ENCODE assay signal across 9 cellular contexts in genomic region chr19:35533822-35534521, GRCh38. TPM values are rescaled to one million over a fixed set of nuclear protein-coding genes. Genes with fewer than 3 reads are reported as not detected.
A peak's percentile ranks its signal among the peaks of the same experiment; 100 is the strongest.
DNase-seq lines count a peak whose midpoint lies in the region; ATAC-seq, FAIRE-seq and TF ChIP-seq lines count a peak whose summit lies in the region.
"Had no signal": no experiment of that assay in that cellular context is flagged by ENCODE, and none has a peak within 500 bp of the region (broad histone marks: within the 10 kb centered on the region; RNA-seq: fewer than 3 reads in every experiment).

No MANE protein-coding gene starts in this region.

- TF ChIP-seq CTCF in HEK293 (tag by site-specific recombination; IDR thresholded peaks at IDR 0.05) (no peak), kidney (IDR thresholded peaks at IDR 0.05; ENCODE audit: borderline replicate concordance, extremely low read depth, insufficient read depth) (no peak)

- H3K27ac ChIP-seq in HEK293 (ENCODE audit: extremely low read depth, low read depth, low read length) (no peak overlapping the region), kidney (ENCODE audit: low read depth in 2 of 2, low read length in 2 of 2) (no peak overlapping the region)

- FAIRE-seq in kidney (lab: Jason Lieb, UNC) = no peak

- no peak overlapping the region for H3K9ac ChIP-seq in kidney (ENCODE audit: low read length in 2 of 2)

- H3K27me3 Mint-ChIP-seq in activated T-cell treated with anti-CD3 and anti-CD28 coated beads, Interleukin-2, amount 50 U/mL, for 72 hours (ENCODE audit: low read depth) = peaks cover 10% of the 10 kb centered on the region

- peak; percentile 85 to 92 for ATAC-seq in activated T-cell treated with anti-CD3 and anti-CD28 coated beads, Interleukin-2, amount 50 U/mL, for 72 hours (replicated peaks in 1 of 2)
- no peak for ATAC-seq in HG02870 (IDR thresholded peaks at IDR 0.05; ENCODE audit: unreplicated experiment)
- ATAC-seq in GM19463 (IDR thresholded peaks at IDR 0.05; ENCODE audit: unreplicated experiment) = no peak
- ATAC-seq in GM18861 (IDR thresholded peaks at IDR 0.05; ENCODE audit: unreplicated experiment) = no peak

- intact Hi-C loops in kidney (cut with DNase I) = no loop called here

- H3K9me3 Mint-ChIP-seq in activated T-cell treated with anti-CD3 and anti-CD28 coated beads, Interleukin-2, amount 50 U/mL, for 72 hours = no peaks in the 10 kb centered on the region

- CTCF ChIA-PET in HEK293 (lab: Yijun Ruan, JAX) = interaction anchor here (0.6 to 2.6 kb wide), 3 partner anchors 20 to 58 kb away, joined by 3 to 12 read pairs (median 5); no protein-coding TSS in a partner anchor

- H3K4me1 ChIP-seq in HEK293 (ENCODE audit: control insufficient read depth, insufficient read depth, low read length) (peaks cover 6% of the 10 kb centered on the region; the same call in 1 of the 2 replicates), kidney (ENCODE audit: control insufficient read depth in 1 of 2, insufficient read depth in 1 of 2, low read depth in 1 of 2, low read length in 2 of 2) (no peaks in the 10 kb centered on the region)

- peak overlapping the region; percentile 55 to 60 for H3K4me3 Mint-ChIP-seq in activated T-cell treated with anti-CD3 and anti-CD28 coated beads, Interleukin-2, amount 50 U/mL, for 72 hours

- H3K9me3 ChIP-seq in HEK293 (ENCODE audit: control insufficient read depth, insufficient read depth, low read depth, low read length) (no peaks in the 10 kb centered on the region), kidney (ENCODE audit: control insufficient read depth in 1 of 2, low read length in 2 of 2) (no peaks in the 10 kb centered on the region)

- POLR2A ChIA-PET in HEK293 (lab: Yijun Ruan, JAX) = interaction anchor here (1.3 to 1.8 kb wide), 3 partner anchors 10 to 206 kb away, joined by 3 to 7 read pairs (median 7); no protein-coding TSS in a partner anchor

- no peaks in the 10 kb centered on the region for H3K36me3 Mint-ChIP-seq in activated T-cell treated with anti-CD3 and anti-CD28 coated beads, Interleukin-2, amount 50 U/mL, for 72 hours (ENCODE audit: insufficient read depth in 2 of 2)

- DNase-seq in AG08396 (ENCODE audit: low spot score) (peak; percentile 47), kidney (peak; percentile 75), NCI-H2171 treated with DMSO at 0.1 percent for 48 hours (lab: John Stamatoyannopoulos, UW) (no peak)
- peak; percentile 36 to 63 for DNase-seq in activated T-cell treated with anti-CD3 and anti-CD28 coated beads, Interleukin-2, amount 50 U/mL, for 72 hours

- peaks cover 16% of the 10 kb centered on the region for H3K4me1 Mint-ChIP-seq in activated T-cell treated with anti-CD3 and anti-CD28 coated beads, Interleukin-2, amount 50 U/mL, for 72 hours (ENCODE audit: low read depth)

- H3K4me3 ChIP-seq in HEK293 (ENCODE audit: low read depth, low read length) (no peak overlapping the region), kidney (ENCODE audit: low read length in 2 of 2) (no peak overlapping the region)

- no peak overlapping the region for H3K27ac Mint-ChIP-seq in activated T-cell treated with anti-CD3 and anti-CD28 coated beads, Interleukin-2, amount 50 U/mL, for 72 hours

- H3K36me3 ChIP-seq in HEK293 (ENCODE audit: control insufficient read depth in 2 of 2, insufficient read depth in 1 of 2, low read length in 2 of 2) = peaks cover 0 to 13% of the 10 kb centered on the region in 2 experiments; a peak in 1 of 3 replicates
- H3K36me3 ChIP-seq in kidney (ENCODE audit: control insufficient read depth in 1 of 2, insufficient read depth in 2 of 2, low read length in 2 of 2) = no peaks in the 10 kb centered on the region

TF ChIP-seq in HEK293, 187 proteins besides CTCF, POLR2A, EP300 and RAD21:
- TF ChIP-seq, protein P1, sequence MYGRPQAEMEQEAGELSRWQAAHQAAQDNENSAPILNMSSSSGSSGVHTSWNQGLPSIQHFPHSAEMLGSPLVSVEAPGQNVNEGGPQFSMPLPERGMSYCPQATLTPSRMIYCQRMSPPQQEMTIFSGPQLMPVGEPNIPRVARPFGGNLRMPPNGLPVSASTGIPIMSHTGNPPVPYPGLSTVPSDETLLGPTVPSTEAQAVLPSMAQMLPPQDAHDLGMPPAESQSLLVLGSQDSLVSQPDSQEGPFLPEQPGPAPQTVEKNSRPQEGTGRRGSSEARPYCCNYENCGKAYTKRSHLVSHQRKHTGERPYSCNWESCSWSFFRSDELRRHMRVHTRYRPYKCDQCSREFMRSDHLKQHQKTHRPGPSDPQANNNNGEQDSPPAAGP (tag by site-specific recombination; IDR thresholded peaks at IDR 0.05) = no peak
- TF ChIP-seq GLIS2 (tag by site-specific recombination; IDR thresholded peaks at IDR 0.05) (peak; percentile 30; the same call in 1 of the 2 replicates), ZNF202 (tag by site-specific recombination; IDR thresholded peaks at IDR 0.05; ENCODE audit: borderline replicate concordance) (no peak), ZNF558 (tag by site-specific recombination; IDR thresholded peaks at IDR 0.05) (no peak), ZNF280C (tag by site-specific recombination; IDR thresholded peaks at IDR 0.05) (no peak)

RNA-seq across cellular contexts. Expression of gene GAPDHS, which starts 0.7 kb away (rescaled TPM):
- total RNA-seq in activated T-cell treated with anti-CD3 and anti-CD28 coated beads, Interleukin-2, amount 50 U/mL, for 72 hours = not detected
- not detected for total RNA-seq in kidney
- not detected for polyA plus RNA-seq in kidney (ENCODE audit: insufficient read depth, low read depth, low replicate concordance)
- total RNA-seq: omental fat pad had no signal

RNA-seq across cellular contexts. Expression of gene SBSN, which starts 5.9 kb away (rescaled TPM):
- under 1 TPM in 1 of 2 donors, not detected in 1; 0.21 TPM for total RNA-seq in activated T-cell treated with anti-CD3 and anti-CD28 coated beads, Interleukin-2, amount 50 U/mL, for 72 hours
- not detected for total RNA-seq in kidney
- polyA plus RNA-seq in kidney (ENCODE audit: insufficient read depth, low read depth, low replicate concordance) = not detected

RNA-seq across cellular contexts. Expression of gene TMEM147, which starts 11.5 kb away (rescaled TPM):
- total RNA-seq in activated T-cell treated with anti-CD3 and anti-CD28 coated beads, Interleukin-2, amount 50 U/mL, for 72 hours = 10 to 100 TPM; 79.0 to 87.8 TPM
- total RNA-seq in kidney = 76.9 TPM
- polyA plus RNA-seq in kidney (ENCODE audit: insufficient read depth, low read depth, low replicate concordance) = 233 TPM

RNA-seq across cellular contexts. Expression of gene DMKN, which starts 20.5 kb away (rescaled TPM):
- total RNA-seq in activated T-cell treated with anti-CD3 and anti-CD28 coated beads, Interleukin-2, amount 50 U/mL, for 72 hours = 1 to 10 TPM; 3.7 to 7.5 TPM
- 150 TPM for total RNA-seq in kidney
- polyA plus RNA-seq in kidney (ENCODE audit: insufficient read depth, low read depth, low replicate concordance) = 137 TPM

RNA-seq across cellular contexts. Expression of gene ATP4A, which starts 29.5 kb away (rescaled TPM):
- total RNA-seq in activated T-cell treated with anti-CD3 and anti-CD28 coated beads, Interleukin-2, amount 50 U/mL, for 72 hours = not detected
- total RNA-seq in kidney = not detected
- not detected for polyA plus RNA-seq in kidney (ENCODE audit: insufficient read depth, low read depth, low replicate concordance)
- total RNA-seq: omental fat pad had no signal

Comparison
In these comparisons a context has a peak if more than half of its experiments do, and no peak if none do; other contexts are left out.
1. ATAC-seq: peak in activated T-cell treated with anti-CD3 and anti-CD28 coated beads, Interleukin-2, amount 50 U/mL, for 72 hours (2 of 2); none in HG02870 (single experiment), GM19463 (single experiment) and GM18861 (single experiment).